In genomic region chr2:174605687-174606086, GRCh38 we compare ENCODE assay signal across 8 cellular contexts. TPM values are rescaled to one million over a fixed set of nuclear protein-coding genes. Genes with fewer than 3 reads are reported as not detected.
DNase-seq lines count a peak whose midpoint lies in the region; ATAC-seq and TF ChIP-seq lines count a peak whose summit lies in the region.

No MANE protein-coding gene starts in this region.

- H3K27ac Mint-ChIP-seq in activated CD8-positive, alpha-beta memory T cell treated with anti-CD3 and anti-CD28 coated beads, Interleukin-2, amount 10 ng/mL, durations not matched to agents 7 days and 5 days: peak overlapping the region; percentile 90
- H3K27ac Mint-ChIP-seq in endodermal cell: no peak overlapping the region
- peak overlapping the region; percentile 88 to 97 for H3K27ac Mint-ChIP-seq in stimulated activated naive CD8-positive, alpha-beta T cell treated with anti-CD3 and anti-CD28 coated beads, Interleukin-15, amount 100 ng/mL, for 72 hours

- no peak for DNase-seq in activated CD8-positive, alpha-beta memory T cell treated with anti-CD3 and anti-CD28 coated beads, Interleukin-2, amount 10 ng/mL, durations not matched to agents 7 days and 5 days
- no peak for DNase-seq in activated CD8-positive, alpha-beta memory T cell treated with anti-CD3 and anti-CD28 coated beads, Interleukin-2, amount 50 U/mL, for 48 hours
- DNase-seq in RWPE2 (ENCODE audit: low spot score): no peak
- no peak for DNase-seq in endodermal cell
- DNase-seq in stimulated activated naive CD8-positive, alpha-beta T cell treated with anti-CD3 and anti-CD28 coated beads, Interleukin-15, amount 100 ng/mL, for 72 hours: no peak
- DNase-seq in hypothalamus (lab: John Stamatoyannopoulos, UW): no peak

- H3K4me1 Mint-ChIP-seq in activated CD8-positive, alpha-beta memory T cell treated with anti-CD3 and anti-CD28 coated beads, Interleukin-2, amount 10 ng/mL, durations not matched to agents 7 days and 5 days: peaks cover 89% of the 10 kb centered on the region
- no peaks in the 10 kb centered on the region for H3K4me1 Mint-ChIP-seq in endodermal cell
- peaks cover 96% of the 10 kb centered on the region for H3K4me1 Mint-ChIP-seq in stimulated activated naive CD8-positive, alpha-beta T cell treated with anti-CD3 and anti-CD28 coated beads, Interleukin-15, amount 100 ng/mL, for 72 hours

- H3K4me1 ChIP-seq in RWPE2 (ENCODE audit: insufficient read depth, poor library complexity, severe bottlenecking) (peaks cover 11% of the 10 kb centered on the region), endodermal cell (ENCODE audit: control insufficient read depth, insufficient read depth, low read length) (no peaks in the 10 kb centered on the region)

- no peak for ATAC-seq in activated CD8-positive, alpha-beta memory T cell treated with anti-CD3 and anti-CD28 coated beads, Interleukin-2, amount 10 ng/mL, durations not matched to agents 7 days and 5 days
- ATAC-seq in RWPE2 (ENCODE audit: low read depth) (peak; percentile 51; the same call in 2 of the 3 replicates), GM21367 (IDR thresholded peaks at IDR 0.05; ENCODE audit: unreplicated experiment) (no peak), GM21619 (IDR thresholded peaks at IDR 0.05; ENCODE audit: unreplicated experiment) (no peak)
- no peak for ATAC-seq in stimulated activated naive CD8-positive, alpha-beta T cell treated with anti-CD3 and anti-CD28 coated beads, Interleukin-15, amount 100 ng/mL, for 72 hours

- H3K27me3 ChIP-seq in RWPE2 (ENCODE audit: insufficient read depth, poor library complexity, severe bottlenecking) (no peaks in the 10 kb centered on the region), endodermal cell (ENCODE audit: control insufficient read depth, insufficient read depth, low read length, poor library complexity, severe bottlenecking) (no peaks in the 10 kb centered on the region)

- no peaks in the 10 kb centered on the region for H3K36me3 ChIP-seq in RWPE2 (ENCODE audit: low read depth)
- H3K36me3 ChIP-seq in endodermal cell (ENCODE audit: control insufficient read depth, insufficient read depth, low read length): no peaks in the 10 kb centered on the region

- H3K4me3 Mint-ChIP-seq in activated CD8-positive, alpha-beta memory T cell treated with anti-CD3 and anti-CD28 coated beads, Interleukin-2, amount 10 ng/mL, durations not matched to agents 7 days and 5 days: no peak overlapping the region
- no peak overlapping the region for H3K4me3 Mint-ChIP-seq in endodermal cell
- H3K4me3 Mint-ChIP-seq in stimulated activated naive CD8-positive, alpha-beta T cell treated with anti-CD3 and anti-CD28 coated beads, Interleukin-15, amount 100 ng/mL, for 72 hours: peak overlapping the region; percentile 39 to 57

- no peaks in the 10 kb centered on the region for H3K9me3 ChIP-seq in RWPE2 (ENCODE audit: severe bottlenecking)
- no peaks in the 10 kb centered on the region for H3K9me3 ChIP-seq in endodermal cell (ENCODE audit: control insufficient read depth, low read length)

- CTCF ChIA-PET in activated CD8-positive, alpha-beta memory T cell treated with anti-CD3 and anti-CD28 coated beads, Interleukin-2, amount 10 ng/mL, durations not matched to agents 7 days and 5 days (lab: Charles Lee): interaction anchor here (1.5 to 10.4 kb wide), 4 partner anchors 10 to 80 kb away, joined by 5 to 122 read pairs (median 28); no protein-coding TSS in a partner anchor

- no peaks in the 10 kb centered on the region for H3K9me3 Mint-ChIP-seq in activated CD8-positive, alpha-beta memory T cell treated with anti-CD3 and anti-CD28 coated beads, Interleukin-2, amount 10 ng/mL, durations not matched to agents 7 days and 5 days (ENCODE audit: low read depth)
- H3K9me3 Mint-ChIP-seq in endodermal cell: no peaks in the 10 kb centered on the region
- no peaks in the 10 kb centered on the region for H3K9me3 Mint-ChIP-seq in stimulated activated naive CD8-positive, alpha-beta T cell treated with anti-CD3 and anti-CD28 coated beads, Interleukin-15, amount 100 ng/mL, for 72 hours

- H3K4me3 ChIP-seq in RWPE2 (ENCODE audit: severe bottlenecking) (no peak overlapping the region), endodermal cell (ENCODE audit: low read length) (no peak overlapping the region)

- TF ChIP-seq CTCF in RWPE2 (IDR thresholded peaks at IDR 0.05; ENCODE audit: poor library complexity, severe bottlenecking) (peak; percentile 75), endodermal cell (conservative IDR thresholded peaks at IDR 0.05) (peak; percentile 69)

- no peak overlapping the region for H3K9ac ChIP-seq in endodermal cell (ENCODE audit: extremely low read depth, low read length, poor library complexity, severe bottlenecking)

- peaks cover 36% of the 10 kb centered on the region for H3K36me3 Mint-ChIP-seq in activated CD8-positive, alpha-beta memory T cell treated with anti-CD3 and anti-CD28 coated beads, Interleukin-2, amount 10 ng/mL, durations not matched to agents 7 days and 5 days
- H3K36me3 Mint-ChIP-seq in endodermal cell (ENCODE audit: low read depth): no peaks in the 10 kb centered on the region

- H3K27ac ChIP-seq in RWPE2 (ENCODE audit: poor library complexity, severe bottlenecking) (peak overlapping the region; percentile 57), endodermal cell (ENCODE audit: low read depth, low read length) (no peak overlapping the region)

- H3K27me3 Mint-ChIP-seq in activated CD8-positive, alpha-beta memory T cell treated with anti-CD3 and anti-CD28 coated beads, Interleukin-2, amount 10 ng/mL, durations not matched to agents 7 days and 5 days: no peaks in the 10 kb centered on the region
- H3K27me3 Mint-ChIP-seq in endodermal cell (ENCODE audit: insufficient read depth): no peaks in the 10 kb centered on the region
- no peaks in the 10 kb centered on the region for H3K27me3 Mint-ChIP-seq in stimulated activated naive CD8-positive, alpha-beta T cell treated with anti-CD3 and anti-CD28 coated beads, Interleukin-15, amount 100 ng/mL, for 72 hours

RNA-seq across cellular contexts. Expression of gene WIPF1, which starts 8.1 kb away (rescaled TPM):
- 100 to 1,000 TPM; 465 to 588 TPM for total RNA-seq in activated CD8-positive, alpha-beta memory T cell treated with anti-CD3 and anti-CD28 coated beads, Interleukin-2, amount 10 ng/mL, durations not matched to agents 7 days and 5 days
- total RNA-seq in endodermal cell: 10 to 100 TPM; 21.5 to 28.5 TPM
- polyA plus RNA-seq in endodermal cell (2013, experiment 1 of 2): 23.5 TPM
- polyA plus RNA-seq in endodermal cell (2013, experiment 2 of 2): 24.8 TPM

Comparison
In these comparisons a context has a peak if more than half of its experiments do, and no peak if none do; other contexts are left out.
1. H3K4me3 Mint-ChIP-seq: peak in stimulated activated naive CD8-positive, alpha-beta T cell treated with anti-CD3 and anti-CD28 coated beads, Interleukin-15, amount 100 ng/mL, for 72 hours (2 of 2); none in activated CD8-positive, alpha-beta memory T cell treated with anti-CD3 and anti-CD28 coated beads, Interleukin-2, amount 10 ng/mL, durations not matched to agents 7 days and 5 days (single experiment) and endodermal cell (single experiment).
2. RNA of gene WIPF1, which starts 8.1 kb away (total RNA-seq): 465 to 588 TPM in activated CD8-positive, alpha-beta memory T cell treated with anti-CD3 and anti-CD28 coated beads, Interleukin-2, amount 10 ng/mL, durations not matched to agents 7 days and 5 days; 21.5 to 28.5 TPM in endodermal cell; every median in the first group is over 10 times any median in the second.